22 cellular contexts compared by ENCODE assay signal in the genomic region with DNA sequence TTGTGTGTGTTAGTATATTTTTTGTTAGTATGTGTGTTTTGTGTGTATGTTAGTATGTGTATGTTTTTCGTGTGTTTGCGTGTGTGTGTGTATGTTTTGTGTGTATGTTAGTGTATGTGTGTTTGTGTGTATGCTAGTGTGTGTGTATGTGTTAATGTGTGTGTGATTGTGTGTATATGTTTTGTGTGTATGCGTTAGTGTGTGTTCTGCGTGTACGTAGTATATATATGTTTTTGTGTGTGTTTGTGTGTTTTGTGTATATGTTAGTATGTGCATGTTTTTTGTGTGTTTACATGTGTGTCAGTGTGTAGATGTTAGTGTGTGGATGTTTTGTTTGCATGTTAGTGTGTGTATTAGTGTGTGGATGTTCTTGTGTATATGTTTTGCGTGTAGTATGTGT. TPM values are rescaled to one million over a fixed set of nuclear protein-coding genes. Genes with fewer than 3 reads are reported as not detected.
"Had no signal": no experiment of that assay in that cellular context is flagged by ENCODE, and none has a peak within 500 bp of the region (broad histone marks: within the 10 kb centered on the region; RNA-seq: fewer than 3 reads in every experiment).

No MANE protein-coding gene starts in this region.

- H3K27ac ChIP-seq: HL-60 had no signal

- ATAC-seq: T-cell had no signal

- DNase-seq: KBM-7, NCI-H1092 treated with DMSO at 0.1 percent for 48 hours, NCI-H1436, NCI-H187, NCI-H2029, NCI-H2081 treated with DMSO at 0.1 percent for 48 hours, NCI-H2171, NCI-H226, NCI-H446, NCI-H510A, NCI-H524 treated with DMSO at 0.1 percent for 48 hours, NCI-H69, NCI-H774, RPMI8226, SHP77, SK-N-SH, SW 1271, T-cell had no signal

- H3K4me2 ChIP-seq: SK-N-SH had no signal

- H3K9me3 ChIP-seq: SK-N-SH had no signal

- H3K9ac ChIP-seq: SK-N-SH had no signal

- FAIRE-seq: RCC 7860 had no signal

RNA-seq across cellular contexts. Expression of a gene that starts 29.6 kb away (rescaled TPM):
- total RNA-seq: MCF 10A, SK-MEL-5, T-cell had no signal
- polyA plus RNA-seq: SK-N-SH had no signal
